ENCODE assay signal across 16 cellular contexts in genomic region chr1:23400324-23401110, GRCh38. TPM values are rescaled to one million over a fixed set of nuclear protein-coding genes. Genes with fewer than 3 reads are reported as not detected.
DNase-seq lines count a peak whose midpoint lies in the region; ATAC-seq, FAIRE-seq and TF ChIP-seq lines count a peak whose summit lies in the region.
"Had no signal": no experiment of that assay in that cellular context is flagged by ENCODE, and none has a peak within 500 bp of the region (broad histone marks: within the 10 kb centered on the region; RNA-seq: fewer than 3 reads in every experiment).

No MANE protein-coding gene starts in this region.

- CTCF ChIA-PET in endothelial cell of umbilical vein (lab: Charles Lee), result interaction anchor here (1.2 to 2.9 kb wide), 2 partner anchors 12 to 96 kb away, joined by 3 to 15 read pairs; no protein-coding TSS in a partner anchor

- peak; percentile 18 for FAIRE-seq in endothelial cell of umbilical vein (lab: Jason Lieb, UNC)
- FAIRE-seq: astrocyte had no signal

- H3K36me3 ChIP-seq in endothelial cell of umbilical vein (ENCODE audit: control insufficient read depth in 2 of 2, extremely low read depth in 1 of 2, insufficient read depth in 2 of 2, low read length in 2 of 2), result no peaks in the 10 kb centered on the region
- peaks cover 22% of the 10 kb centered on the region for H3K36me3 ChIP-seq in lower lobe of right lung
- no peaks in the 10 kb centered on the region for H3K36me3 ChIP-seq in testis (ENCODE audit: low read depth, missing control alignments)

- no peaks in the 10 kb centered on the region for H3K9me1 ChIP-seq in endothelial cell of umbilical vein (replicated peaks; ENCODE audit: control insufficient read depth, extremely low read depth, insufficient read depth, low read length)

- peaks cover 0 to 4% of the 10 kb centered on the region in 2 donors for H3K4me1 Mint-ChIP-seq in stimulated activated naive B cell treated with anti-CD40 and anti-IgM and Interleukin-4, amounts not matched to agents 10 μg/mL and 1 μg/mL and 100 μg/mL, for 72 hours

- intact Hi-C loops in Right ventricle myocardium superior (cut with DNase I), result loop anchor here (5.0 to 10.0 kb wide), 2 partner anchors 33 to 116 kb away; partner anchors contain the start of gene ZNF436
- intact Hi-C loops in left cardiac atrium (cut with DNase I), result loop anchor here (10.0 kb wide), 1 partner anchor 56 kb away; the partner anchor contains the start of gene HNRNPR (in 2 of the 2)
- intact Hi-C loops in endothelial cell of umbilical vein (cut with micrococcal nuclease), result no loop called here
- intact Hi-C loops in lower lobe of right lung (cut with DNase I), result no loop called here
- intact Hi-C loops in testis (cut with DNase I; ENCODE audit: low total_unique reads), result no loop called here

- H3K4me2 ChIP-seq in endothelial cell of umbilical vein (ENCODE audit: insufficient read depth, low read length), result no peak overlapping the region

- dilution Hi-C loops in endothelial cell of umbilical vein (cut with MboI; ENCODE audit: extremely low pct_ligation_motif_present, low sequenced_read_pairs), result no loop called here

- no peak overlapping the region for H3K27ac Mint-ChIP-seq in stimulated activated naive B cell treated with anti-CD40 and anti-IgM and Interleukin-4, amounts not matched to agents 10 μg/mL and 1 μg/mL and 100 μg/mL, for 72 hours
- H3K27ac Mint-ChIP-seq: activated T-helper 2 cell treated with anti-CD3 and anti-CD28 coated beads, Interferon-gamma antibody, Interleukin-2, Interleukin-4, amounts not matched to agents 10 μg/mL and 5 μg/mL and 100 μg/mL, durations not matched to agents 14 hours and 24 hours and 36 hours had no signal

- TF ChIP-seq POLR2A in endothelial cell of umbilical vein (IDR thresholded peaks at IDR 0.05; ENCODE audit: low read depth, low read length), result no peak
- TF ChIP-seq POLR2A in testis (IDR thresholded peaks at IDR 0.05), result no peak

- H3K4me3 ChIP-seq in endothelial cell of umbilical vein (replicated peaks in 1 of 3; ENCODE audit: insufficient read depth in 1 of 3, low read depth in 1 of 3, low read length in 3 of 3) (no peak overlapping the region), lower lobe of right lung (no peak overlapping the region), testis (no peak overlapping the region)

- H3K9me3 Mint-ChIP-seq in stimulated activated naive B cell treated with anti-CD40 and anti-IgM and Interleukin-4, amounts not matched to agents 10 μg/mL and 1 μg/mL and 100 μg/mL, for 72 hours, result no peaks in the 10 kb centered on the region
- H3K9me3 Mint-ChIP-seq: activated T-helper 2 cell treated with anti-CD3 and anti-CD28 coated beads, Interferon-gamma antibody, Interleukin-2, Interleukin-4, amounts not matched to agents 10 μg/mL and 5 μg/mL and 100 μg/mL, durations not matched to agents 14 hours and 24 hours and 36 hours had no signal

- H3K9me3 ChIP-seq in endothelial cell of umbilical vein (replicated peaks; ENCODE audit: control insufficient read depth, insufficient read depth, low read length) (no peaks in the 10 kb centered on the region), lower lobe of right lung (no peaks in the 10 kb centered on the region), testis (no peaks in the 10 kb centered on the region)

- WGBS in testis, 2 donors, result 85 to 90% methylated on average over 5 of the region's 5 CpGs

- peak overlapping the region; percentile 27 for H2AFZ ChIP-seq in endothelial cell of umbilical vein (ENCODE audit: low read depth, low read length)

- no peaks in the 10 kb centered on the region for H3K79me2 ChIP-seq in endothelial cell of umbilical vein (ENCODE audit: control insufficient read depth, insufficient read depth, low read length)

- H3K4me3 Mint-ChIP-seq in stimulated activated naive B cell treated with anti-CD40 and anti-IgM and Interleukin-4, amounts not matched to agents 10 μg/mL and 1 μg/mL and 100 μg/mL, for 72 hours, result no peak overlapping the region

- H3K27me3 Mint-ChIP-seq in stimulated activated naive B cell treated with anti-CD40 and anti-IgM and Interleukin-4, amounts not matched to agents 10 μg/mL and 1 μg/mL and 100 μg/mL, for 72 hours, result no peaks in the 10 kb centered on the region

- H3K9ac ChIP-seq in endothelial cell of umbilical vein (replicated peaks; ENCODE audit: extremely low read depth, insufficient read depth, low read length), result no peak overlapping the region

- no peak for TF ChIP-seq CTCF in endothelial cell of umbilical vein (IDR thresholded peaks at IDR 0.05; ENCODE audit: extremely low read depth in 1 of 2, insufficient read depth in 1 of 2, low read depth in 1 of 2, low read length in 2 of 2)
- TF ChIP-seq CTCF in lower lobe of right lung (IDR thresholded peaks at IDR 0.05), result no peak
- no peak for TF ChIP-seq CTCF in testis (IDR thresholded peaks at IDR 0.05)

- H3K4me1 ChIP-seq in endothelial cell of umbilical vein (ENCODE audit: control insufficient read depth, extremely low read depth, insufficient read depth, low read length), result peaks cover 28% of the 10 kb centered on the region
- peaks cover 37% of the 10 kb centered on the region for H3K4me1 ChIP-seq in lower lobe of right lung
- H3K4me1 ChIP-seq in testis, result peaks cover 25% of the 10 kb centered on the region

- H4K20me1 ChIP-seq in endothelial cell of umbilical vein (replicated peaks; ENCODE audit: control insufficient read depth, extremely low read depth, insufficient read depth, low read length), result no peaks in the 10 kb centered on the region

- no TSS peak for BruUV-seq in endothelial cell of umbilical vein (replicated peaks; lab: Mats Ljungman, UMichigan)

- H3K27ac ChIP-seq in endothelial cell of umbilical vein (ENCODE audit: insufficient read depth, low read depth, low read length) (no peak overlapping the region), lower lobe of right lung (peak overlapping the region; percentile 55), testis (no peak overlapping the region)

- ATAC-seq in Right ventricle myocardium superior (ENCODE audit: poor library complexity) (peak; percentile 28), left cardiac atrium (no peak), lower lobe of right lung (no peak), GM18502 (IDR thresholded peaks at IDR 0.05; ENCODE audit: poor library complexity, unreplicated experiment) (no peak)
- no peak for ATAC-seq in stimulated activated naive B cell treated with anti-CD40 and anti-IgM and Interleukin-4, amounts not matched to agents 10 μg/mL and 1 μg/mL and 100 μg/mL, for 72 hours (replicated peaks)

- no peaks in the 10 kb centered on the region for H3K36me3 Mint-ChIP-seq in stimulated activated naive B cell treated with anti-CD40 and anti-IgM and Interleukin-4, amounts not matched to agents 10 μg/mL and 1 μg/mL and 100 μg/mL, for 72 hours

- H3K27me3 ChIP-seq in endothelial cell of umbilical vein (ENCODE audit: control insufficient read depth in 2 of 2, insufficient read depth in 2 of 2, low read length in 2 of 2) (no peaks in the 10 kb centered on the region), lower lobe of right lung (ENCODE audit: low read depth) (no peaks in the 10 kb centered on the region), testis (no peaks in the 10 kb centered on the region)

- DNase-seq in Right ventricle myocardium superior, result no peak
- DNase-seq in left cardiac atrium, result no peak
- DNase-seq in endothelial cell of umbilical vein (ENCODE audit: low read depth, low spot score), result no peak
- no peak for DNase-seq in lower lobe of right lung
- no peak for DNase-seq in stimulated activated naive B cell treated with anti-CD40 and anti-IgM and Interleukin-4, amounts not matched to agents 10 μg/mL and 1 μg/mL and 100 μg/mL, for 72 hours
- no peak for DNase-seq in testis
- DNase-seq in activated T-cell treated with anti-CD3 and anti-CD28 coated beads, Interleukin-2, amount 50 U/mL, for 1 hour, result no peak
- DNase-seq: activated CD4-positive, alpha-beta T cell treated with anti-CD3 and anti-CD28 coated beads, Interleukin-2, amount 50 U/mL, for 48 hours; DMS79 treated with DMSO at 0.1 percent for 48 hours; effector memory CD4-positive, alpha-beta T cell; KBM-7; NCI-H1930; trophoblast cell had no signal

- POLR2A ChIA-PET in endothelial cell of umbilical vein (lab: Charles Lee), result interaction anchor here (0.5 kb wide), 1 partner anchor 607 kb away, joined by 4 read pairs; no protein-coding TSS in a partner anchor

RNA-seq across cellular contexts. Expression of gene TCEA3, which starts 24.0 kb away (rescaled TPM):
- total RNA-seq in Right ventricle myocardium superior, result 72.7 TPM
- total RNA-seq in left cardiac atrium, result 10 to 100 TPM; 32.9 to 38.3 TPM
- total RNA-seq in endothelial cell of umbilical vein, result 3.4 and 3.7 TPM in 2 replicates
- polyA plus RNA-seq in endothelial cell of umbilical vein, result 0.75 and 1.5 TPM in 2 replicates
- polyA plus RNA-seq in endothelial cell of umbilical vein (2011; cell fraction: cytosol; rRNA removed), result 1.7 and 2.2 TPM in 2 replicates
- polyA plus RNA-seq in endothelial cell of umbilical vein (2011; cell fraction: nucleus; rRNA removed), result 2.5 and 3.0 TPM in 2 replicates
- polyA plus RNA-seq in endothelial cell of umbilical vein (2012), result 2.7 and 4.1 TPM in 2 replicates
- 0.62 and 1.6 TPM in 2 replicates for polyA minus RNA-seq in endothelial cell of umbilical vein
- polyA minus RNA-seq in endothelial cell of umbilical vein (2011; cell fraction: cytosol; rRNA and poly(A)+ RNA removed), result 1.8 TPM
- 0.87 and 0.96 TPM in 2 replicates for polyA minus RNA-seq in endothelial cell of umbilical vein (2011; cell fraction: nucleus; rRNA and poly(A)+ RNA removed)
- 41.9 TPM for total RNA-seq in lower lobe of right lung
- total RNA-seq in testis, result 10 to 100 TPM; 12.6 to 14.7 TPM
- 10.8 TPM for polyA plus RNA-seq in testis (ENCODE audit: insufficient read depth, low read depth, low replicate concordance)

RNA-seq across cellular contexts. Expression of gene ZNF436, which starts 30.9 kb away (rescaled TPM):
- 11.4 TPM for total RNA-seq in Right ventricle myocardium superior
- total RNA-seq in left cardiac atrium, result 10 to 100 TPM; 10.1 to 14.2 TPM
- 12.5 and 14.0 TPM in 2 replicates for total RNA-seq in endothelial cell of umbilical vein
- 5.7 and 6.5 TPM in 2 replicates for polyA plus RNA-seq in endothelial cell of umbilical vein
- polyA plus RNA-seq in endothelial cell of umbilical vein (2011; cell fraction: cytosol; rRNA removed), result 5.6 and 5.7 TPM in 2 replicates
- 14.6 and 20.2 TPM in 2 replicates for polyA plus RNA-seq in endothelial cell of umbilical vein (2011; cell fraction: nucleus; rRNA removed)
- 6.7 and 8.1 TPM in 2 replicates for polyA plus RNA-seq in endothelial cell of umbilical vein (2012)
- polyA minus RNA-seq in endothelial cell of umbilical vein, result 15.5 and 17.6 TPM in 2 replicates
- polyA minus RNA-seq in endothelial cell of umbilical vein (2011; cell fraction: cytosol; rRNA and poly(A)+ RNA removed), result 4.8 TPM
- polyA minus RNA-seq in endothelial cell of umbilical vein (2011; cell fraction: nucleus; rRNA and poly(A)+ RNA removed), result 11.1 and 18.8 TPM in 2 replicates
- 11.6 TPM for total RNA-seq in lower lobe of right lung
- total RNA-seq in testis, result 10 to 100 TPM; 26.7 to 29.0 TPM
- 24.6 TPM for polyA plus RNA-seq in testis (ENCODE audit: insufficient read depth, low read depth, low replicate concordance)

RNA-seq across cellular contexts. Expression of gene HNRNPR, which starts 56.4 kb away (rescaled TPM):
- 53.5 TPM for total RNA-seq in Right ventricle myocardium superior
- total RNA-seq in left cardiac atrium, result 10 to 100 TPM; 57.3 to 79.8 TPM
- 165 and 171 TPM in 2 replicates for total RNA-seq in endothelial cell of umbilical vein
- 67.6 and 111 TPM in 2 replicates for polyA plus RNA-seq in endothelial cell of umbilical vein
- polyA plus RNA-seq in endothelial cell of umbilical vein (2011; cell fraction: cytosol; rRNA removed), result 112 and 114 TPM in 2 replicates
- polyA plus RNA-seq in endothelial cell of umbilical vein (2011; cell fraction: nucleus; rRNA removed), result 62.0 and 118 TPM in 2 replicates
- 120 and 179 TPM in 2 replicates for polyA plus RNA-seq in endothelial cell of umbilical vein (2012)
- 137 and 153 TPM in 2 replicates for polyA minus RNA-seq in endothelial cell of umbilical vein
- 92.5 TPM for polyA minus RNA-seq in endothelial cell of umbilical vein (2011; cell fraction: cytosol; rRNA and poly(A)+ RNA removed)
- polyA minus RNA-seq in endothelial cell of umbilical vein (2011; cell fraction: nucleus; rRNA and poly(A)+ RNA removed), result 84.0 and 91.4 TPM in 2 replicates
- 84.9 TPM for total RNA-seq in lower lobe of right lung
- 10 to 100 TPM; 93.8 to 95.8 TPM for total RNA-seq in testis
- 89.6 TPM for polyA plus RNA-seq in testis (ENCODE audit: insufficient read depth, low read depth, low replicate concordance)

Comparison
In these comparisons a context has a peak if more than half of its experiments do, and no peak if none do; other contexts are left out.
1. intact Hi-C loops: an anchor here in Right ventricle myocardium superior (5.0 to 10.0 kb wide) and left cardiac atrium (10.0 kb wide); none called in endothelial cell of umbilical vein, lower lobe of right lung and testis.